2 cellular contexts compared by ENCODE assay signal in the genomic region with DNA sequence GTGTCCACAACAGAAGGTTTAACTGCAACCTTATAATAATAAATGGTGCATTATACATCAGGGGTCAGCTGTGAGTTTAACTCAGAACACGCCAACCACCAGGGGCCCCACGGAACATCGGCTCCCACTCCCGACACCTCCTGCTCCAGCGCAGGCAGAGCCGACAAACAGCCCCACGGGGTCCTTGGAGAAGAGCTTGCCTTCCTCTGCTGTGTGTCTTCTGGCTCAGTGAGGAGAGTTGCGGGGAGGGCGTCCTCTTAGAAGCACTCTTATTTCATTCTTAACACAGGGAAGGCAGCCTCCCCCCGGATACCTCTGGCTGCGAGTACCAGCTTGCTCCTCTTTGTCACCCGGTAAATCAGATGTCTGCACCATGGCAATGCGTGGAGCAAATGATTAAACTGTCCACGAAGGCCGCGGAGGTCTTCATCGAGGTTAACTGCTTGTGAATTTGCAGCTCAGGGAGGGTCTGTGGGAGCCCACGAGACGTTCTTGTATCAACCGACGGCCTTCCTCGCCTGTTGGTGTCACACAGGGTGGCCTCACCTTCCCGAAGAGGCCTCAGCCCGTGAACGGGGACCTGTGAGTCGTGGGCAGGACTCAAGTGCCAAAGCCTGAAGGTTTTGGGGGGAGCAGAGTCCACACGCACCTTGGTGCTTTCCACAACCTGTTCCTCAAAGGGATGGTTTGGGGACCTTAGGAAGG.
TF ChIP-seq lines count a peak whose summit lies in the region.

No MANE protein-coding gene starts in this region.

TF ChIP-seq in SK-N-SH, 30 proteins besides CTCF, POLR2A, EP300 and RAD21 (continued from another document):
- TF ChIP-seq GATA2 (CRISPR knock-in tag; IDR thresholded peaks at IDR 0.05) (no peak), TAF1 (IDR thresholded peaks at IDR 0.05; ENCODE audit: borderline replicate concordance, low read depth, low read length) (no peak), ZBTB33 (IDR thresholded peaks at IDR 0.05; ENCODE audit: borderline replicate concordance, low read depth) (no peak)

TF ChIP-seq in SK-N-SH treated with all-trans-retinoic acid at 6 μM for 48 hours, 23 proteins besides CTCF, POLR2A, EP300 and RAD21 (continued from another document):
- TF ChIP-seq CSRNP3 (CRISPR knock-in tag; IDR thresholded peaks at IDR 0.05), result no peak
